In the genomic region with DNA sequence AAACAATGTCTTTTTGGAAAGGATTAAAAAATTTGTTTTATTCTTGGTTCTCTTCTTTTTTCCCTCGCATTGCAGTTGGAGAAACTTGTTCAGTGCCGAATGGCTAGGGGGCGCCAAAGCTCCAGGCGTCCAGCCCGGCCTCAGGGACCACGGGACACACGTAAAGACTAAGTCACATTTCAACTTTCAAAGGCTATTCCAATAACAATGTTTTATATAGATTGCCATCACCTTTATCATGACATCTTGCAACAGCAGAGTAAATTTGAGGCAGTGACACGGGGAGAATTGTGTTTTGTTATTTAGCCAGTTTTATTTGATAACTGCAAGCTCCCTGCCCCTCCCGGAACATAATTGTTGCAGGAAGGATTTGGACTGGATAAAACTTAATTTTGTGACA, we compare ENCODE assay signal across 8 cellular contexts. TPM values are rescaled to one million over a fixed set of nuclear protein-coding genes. Genes with fewer than 3 reads are reported as not detected.
DNase-seq lines count a peak whose midpoint lies in the region; ATAC-seq and TF ChIP-seq lines count a peak whose summit lies in the region.

No MANE protein-coding gene starts in this region.

- H3K36me3 Mint-ChIP-seq in activated T-helper 1 cell treated with anti-CD3 and anti-CD28 coated beads, Interleukin-12 subunit alpha, Interleukin-12 subunit beta, Interleukin-2, Interleukin-4 antibody, amounts not matched to agents 30 ng/mL and 10 ng/mL and 1 ng/mL, durations not matched to agents 14 hours and 24 hours and 36 hours (ENCODE audit: low read depth): no peaks in the 10 kb centered on the region

- peak; percentile 40 for ATAC-seq in HG02759 (IDR thresholded peaks at IDR 0.05; ENCODE audit: unreplicated experiment)
- no peak for ATAC-seq in gastroesophageal sphincter
- ATAC-seq in GM18861 (IDR thresholded peaks at IDR 0.05; ENCODE audit: unreplicated experiment): no peak
- ATAC-seq in esophagus mucosa: no peak

- H3K9me3 Mint-ChIP-seq in activated T-helper 1 cell treated with anti-CD3 and anti-CD28 coated beads, Interleukin-12 subunit alpha, Interleukin-12 subunit beta, Interleukin-2, Interleukin-4 antibody, amounts not matched to agents 30 ng/mL and 10 ng/mL and 1 ng/mL, durations not matched to agents 14 hours and 24 hours and 36 hours: no peaks in the 10 kb centered on the region

- peaks cover 49% of the 10 kb centered on the region for H3K27me3 Mint-ChIP-seq in activated T-helper 1 cell treated with anti-CD3 and anti-CD28 coated beads, Interleukin-12 subunit alpha, Interleukin-12 subunit beta, Interleukin-2, Interleukin-4 antibody, amounts not matched to agents 30 ng/mL and 10 ng/mL and 1 ng/mL, durations not matched to agents 14 hours and 24 hours and 36 hours (ENCODE audit: insufficient read depth)

- H3K27ac ChIP-seq in gastroesophageal sphincter: no peak overlapping the region

- no peaks in the 10 kb centered on the region for H3K36me3 ChIP-seq in gastroesophageal sphincter

- 0 to 8% methylated on average over 4 to 9 of the region's 9 CpGs for WGBS in gastroesophageal sphincter (ENCODE audit: low coverage in 1 of 2), 2 donors

- DNase-seq in DMS153 (lab: John Stamatoyannopoulos, UW) (peak; percentile 40), NOMO-1 treated with DMSO at 0.1 percent for 48 hours (lab: John Stamatoyannopoulos, UW; ENCODE audit: unreplicated experiment) (peak; percentile 52), occipital lobe (lab: John Stamatoyannopoulos, UW) (peak; percentile 35)
- DNase-seq in activated T-helper 1 cell treated with anti-CD3 and anti-CD28 coated beads, Interleukin-12 subunit alpha, Interleukin-12 subunit beta, Interleukin-2, Interleukin-4 antibody, amounts not matched to agents 30 ng/mL and 10 ng/mL and 1 ng/mL, durations not matched to agents 14 hours and 24 hours and 36 hours (ENCODE audit: low spot score): peak; percentile 17

- intact Hi-C loops in activated T-helper 1 cell treated with anti-CD3 and anti-CD28 coated beads, Interleukin-12 subunit alpha, Interleukin-12 subunit beta, Interleukin-2, Interleukin-4 antibody, amounts not matched to agents 30 ng/mL and 10 ng/mL and 1 ng/mL, durations not matched to agents 14 hours and 24 hours and 36 hours (cut with micrococcal nuclease): loop anchor here (2.0 kb wide), 1 partner anchor 430 kb away; no protein-coding TSS in a partner anchor

- no peak for TF ChIP-seq EP300 in gastroesophageal sphincter (IDR thresholded peaks at IDR 0.05)

- peaks cover 3 to 59% (median 20%) of the 10 kb centered on the region in 3 donors for H3K4me1 ChIP-seq in gastroesophageal sphincter

- TF ChIP-seq POLR2A in gastroesophageal sphincter (IDR thresholded peaks at IDR 0.05): no peak

- H3K4me3 Mint-ChIP-seq in activated T-helper 1 cell treated with anti-CD3 and anti-CD28 coated beads, Interleukin-12 subunit alpha, Interleukin-12 subunit beta, Interleukin-2, Interleukin-4 antibody, amounts not matched to agents 30 ng/mL and 10 ng/mL and 1 ng/mL, durations not matched to agents 14 hours and 24 hours and 36 hours: peak overlapping the region; percentile 34

- peak; percentile 77 to 90 (median 85) for TF ChIP-seq CTCF in gastroesophageal sphincter (IDR thresholded peaks at IDR 0.05)

- peaks cover 20% of the 10 kb centered on the region for H3K4me1 Mint-ChIP-seq in activated T-helper 1 cell treated with anti-CD3 and anti-CD28 coated beads, Interleukin-12 subunit alpha, Interleukin-12 subunit beta, Interleukin-2, Interleukin-4 antibody, amounts not matched to agents 30 ng/mL and 10 ng/mL and 1 ng/mL, durations not matched to agents 14 hours and 24 hours and 36 hours (ENCODE audit: low read depth)

- no peak overlapping the region for H3K27ac Mint-ChIP-seq in activated T-helper 1 cell treated with anti-CD3 and anti-CD28 coated beads, Interleukin-12 subunit alpha, Interleukin-12 subunit beta, Interleukin-2, Interleukin-4 antibody, amounts not matched to agents 30 ng/mL and 10 ng/mL and 1 ng/mL, durations not matched to agents 14 hours and 24 hours and 36 hours

- H3K9me3 ChIP-seq in gastroesophageal sphincter: peaks cover 0 to under 1% (median 0%) of the 10 kb centered on the region in 3 donors

- H3K27me3 ChIP-seq in gastroesophageal sphincter: peaks cover 47% of the 10 kb centered on the region

- no peak overlapping the region for H3K4me3 ChIP-seq in gastroesophageal sphincter

RNA-seq across cellular contexts. Expression of a gene that starts 2.2 kb away (rescaled TPM):
- 1.2 and 1.3 TPM in 2 replicates for total RNA-seq in activated T-helper 1 cell treated with anti-CD3 and anti-CD28 coated beads, Interleukin-12 subunit alpha, Interleukin-12 subunit beta, Interleukin-2, Interleukin-4 antibody, amounts not matched to agents 30 ng/mL and 10 ng/mL and 1 ng/mL, durations not matched to agents 14 hours and 24 hours and 36 hours
- total RNA-seq in gastroesophageal sphincter (100 to 1,000 TPM in 2 of 4 donors, 10 to 100 TPM in 2; 43.4 to 167 (median 103) TPM), occipital lobe (4.2 TPM), esophagus mucosa (7.9 TPM)

RNA-seq across cellular contexts. Expression of a gene that starts 35.0 kb away (rescaled TPM):
- not detected in 2 replicates for total RNA-seq in activated T-helper 1 cell treated with anti-CD3 and anti-CD28 coated beads, Interleukin-12 subunit alpha, Interleukin-12 subunit beta, Interleukin-2, Interleukin-4 antibody, amounts not matched to agents 30 ng/mL and 10 ng/mL and 1 ng/mL, durations not matched to agents 14 hours and 24 hours and 36 hours
- total RNA-seq in gastroesophageal sphincter: not detected
- total RNA-seq in occipital lobe: 0.31 TPM
- total RNA-seq in esophagus mucosa: not detected

RNA-seq across cellular contexts. Expression of a gene that starts 50.4 kb away (rescaled TPM):
- total RNA-seq in activated T-helper 1 cell treated with anti-CD3 and anti-CD28 coated beads, Interleukin-12 subunit alpha, Interleukin-12 subunit beta, Interleukin-2, Interleukin-4 antibody, amounts not matched to agents 30 ng/mL and 10 ng/mL and 1 ng/mL, durations not matched to agents 14 hours and 24 hours and 36 hours: not detected in 2 replicates
- not detected for total RNA-seq in gastroesophageal sphincter
- not detected for total RNA-seq in occipital lobe
- total RNA-seq in esophagus mucosa: not detected
